ENCODE assay signal across 2 cellular contexts in the genomic region with DNA sequence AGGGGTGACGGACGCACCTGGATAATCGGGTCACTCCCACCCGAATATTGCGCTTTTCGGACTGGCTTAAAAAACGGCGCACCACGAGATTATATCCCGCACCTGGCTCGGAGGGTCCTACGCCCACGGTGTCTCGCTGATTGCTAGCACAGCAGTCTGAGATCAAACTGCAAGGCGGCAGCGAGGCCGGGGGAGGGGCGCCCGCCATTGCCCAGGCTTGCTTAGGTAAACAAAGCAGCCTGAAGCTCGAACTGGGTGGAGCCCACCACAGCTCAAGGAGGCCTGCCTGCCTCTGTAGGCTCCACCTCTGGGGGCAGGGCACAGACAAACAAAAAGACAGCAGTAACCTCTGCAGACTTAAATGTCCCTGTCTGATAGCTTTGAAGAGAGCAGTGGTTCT.
A peak's percentile ranks its signal among the peaks of the same experiment; 100 is the strongest.
TF ChIP-seq lines count a peak whose summit lies in the region.
"Not testable (repeated sequence)": the region's sequence is repeated elsewhere in the genome, so short reads cannot be mapped to it uniquely, and the experiment has no call there.

No MANE protein-coding gene starts in this region.

TF ChIP-seq in K562, 482 proteins besides CTCF, POLR2A, EP300 and RAD21:
- peak in 1 of 2 experiments; percentile 30; a peak in 1 of 4 replicates for TF ChIP-seq FOXK2 (conservative IDR thresholded peaks at IDR 0.05 in 1 of 2, IDR thresholded peaks at IDR 0.05 in 1 of 2; ENCODE audit: low read depth in 2 of 2)
- TF ChIP-seq ATF7 (IDR thresholded peaks at IDR 0.05), result 0 out of 2 replicates have a peak, but pooled peaks have one; percentile 16
- 0 out of 4 replicates have a peak, but pooled peaks of 1 of the 2 experiments have one; percentile 57 for TF ChIP-seq FOXA3 (CRISPR knock-in tag; conservative IDR thresholded peaks at IDR 0.05 in 1 of 2, IDR thresholded peaks at IDR 0.05 in 1 of 2)
- TF ChIP-seq NFRKB (IDR thresholded peaks at IDR 0.05; ENCODE audit: low read depth), result 0 out of 2 replicates have a peak, but pooled peaks have one; percentile 31
TF ChIP-seq in K562: peak in this region for 4; not testable (repeated sequence) for 478.

TF ChIP-seq in HepG2, 621 proteins besides CTCF, POLR2A, EP300 and RAD21:
- TF ChIP-seq FOXA3 (CRISPR knock-in tag; IDR thresholded peaks at IDR 0.05) (peak; percentile 35; the same call in 1 of the 2 replicates), FOXA1 (CRISPR knock-in tag; IDR thresholded peaks at IDR 0.05) (peak; percentile 63)
- TF ChIP-seq, protein P1, sequence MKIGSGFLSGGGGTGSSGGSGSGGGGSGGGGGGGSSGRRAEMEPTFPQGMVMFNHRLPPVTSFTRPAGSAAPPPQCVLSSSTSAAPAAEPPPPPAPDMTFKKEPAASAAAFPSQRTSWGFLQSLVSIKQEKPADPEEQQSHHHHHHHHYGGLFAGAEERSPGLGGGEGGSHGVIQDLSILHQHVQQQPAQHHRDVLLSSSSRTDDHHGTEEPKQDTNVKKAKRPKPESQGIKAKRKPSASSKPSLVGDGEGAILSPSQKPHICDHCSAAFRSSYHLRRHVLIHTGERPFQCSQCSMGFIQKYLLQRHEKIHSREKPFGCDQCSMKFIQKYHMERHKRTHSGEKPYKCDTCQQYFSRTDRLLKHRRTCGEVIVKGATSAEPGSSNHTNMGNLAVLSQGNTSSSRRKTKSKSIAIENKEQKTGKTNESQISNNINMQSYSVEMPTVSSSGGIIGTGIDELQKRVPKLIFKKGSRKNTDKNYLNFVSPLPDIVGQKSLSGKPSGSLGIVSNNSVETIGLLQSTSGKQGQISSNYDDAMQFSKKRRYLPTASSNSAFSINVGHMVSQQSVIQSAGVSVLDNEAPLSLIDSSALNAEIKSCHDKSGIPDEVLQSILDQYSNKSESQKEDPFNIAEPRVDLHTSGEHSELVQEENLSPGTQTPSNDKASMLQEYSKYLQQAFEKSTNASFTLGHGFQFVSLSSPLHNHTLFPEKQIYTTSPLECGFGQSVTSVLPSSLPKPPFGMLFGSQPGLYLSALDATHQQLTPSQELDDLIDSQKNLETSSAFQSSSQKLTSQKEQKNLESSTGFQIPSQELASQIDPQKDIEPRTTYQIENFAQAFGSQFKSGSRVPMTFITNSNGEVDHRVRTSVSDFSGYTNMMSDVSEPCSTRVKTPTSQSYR (CRISPR knock-in tag; IDR thresholded peaks at IDR 0.05; ENCODE audit: borderline replicate concordance), result peak; percentile 65; the same call in 1 of the 2 replicates
- not testable (repeated sequence) for TF ChIP-seq FOXA1 (IDR thresholded peaks at IDR 0.05)
